23 cellular contexts compared by ENCODE assay signal in the genomic region with DNA sequence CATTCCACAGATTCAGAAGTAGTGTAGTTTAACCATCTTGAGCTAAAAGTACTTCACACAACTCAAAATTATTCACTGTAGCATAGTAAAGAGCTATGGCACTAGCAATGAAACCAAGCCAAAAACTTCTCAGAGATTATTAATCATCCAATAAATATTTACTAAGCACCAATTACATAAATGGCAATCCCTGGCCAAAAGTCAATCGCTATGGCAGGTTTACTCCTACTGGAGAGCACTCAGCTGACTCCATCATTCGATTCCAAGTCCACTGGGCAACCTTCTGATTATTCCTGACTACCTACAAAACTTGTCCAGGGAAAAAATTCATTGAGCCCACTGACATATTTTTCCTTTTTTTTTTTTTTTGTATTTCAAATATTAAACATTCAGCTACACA.
"Had no signal": no experiment of that assay in that cellular context is flagged by ENCODE, and none has a peak within 500 bp of the region (broad histone marks: within the 10 kb centered on the region; RNA-seq: fewer than 3 reads in every experiment).

No MANE protein-coding gene starts in this region.

- ATAC-seq: activated CD4-positive, CD25-positive, alpha-beta regulatory T cell treated with anti-CD3 and anti-CD28 coated beads, Interleukin-2, amount 50 U/mL, for 24 hours; activated CD8-positive, alpha-beta T cell treated with anti-CD3 and anti-CD28 coated beads for 36 hours; activated T-cell treated with anti-CD3 and anti-CD28 coated beads, Interleukin-2, amount 50 U/mL, for 72 hours; Panc1; Right ventricle myocardium inferior had no signal

- H3K9me2 ChIP-seq: SK-N-SH had no signal

- H3K4me3 Mint-ChIP-seq: activated CD8-positive, alpha-beta T cell treated with anti-CD3 and anti-CD28 coated beads for 36 hours; activated naive CD4-positive, alpha-beta T cell treated with anti-CD3 and anti-CD28 coated beads, Interleukin-2, amount 10 ng/mL, durations not matched to agents 7 days and 5 days; activated naive CD8-positive, alpha-beta T cell treated with anti-CD3 and anti-CD28 coated beads for 36 hours; activated T-cell treated with anti-CD3 and anti-CD28 coated beads, Interleukin-2, amount 50 U/mL, for 72 hours had no signal

- H3K9me3 Mint-ChIP-seq: activated CD8-positive, alpha-beta T cell treated with anti-CD3 and anti-CD28 coated beads for 36 hours; activated naive CD4-positive, alpha-beta T cell treated with anti-CD3 and anti-CD28 coated beads, Interleukin-2, amount 10 ng/mL, durations not matched to agents 7 days and 5 days; activated naive CD8-positive, alpha-beta T cell treated with anti-CD3 and anti-CD28 coated beads for 36 hours; activated T-cell treated with anti-CD3 and anti-CD28 coated beads, Interleukin-2, amount 50 U/mL, for 72 hours; activated T-helper 2 cell treated with anti-CD3 and anti-CD28 coated beads, Interferon-gamma antibody, Interleukin-2, Interleukin-4, amounts not matched to agents 10 μg/mL and 5 μg/mL and 100 μg/mL, durations not matched to agents 14 hours and 24 hours and 36 hours had no signal

- H3K27me3 Mint-ChIP-seq: activated CD8-positive, alpha-beta T cell treated with anti-CD3 and anti-CD28 coated beads for 36 hours; activated naive CD4-positive, alpha-beta T cell treated with anti-CD3 and anti-CD28 coated beads, Interleukin-2, amount 10 ng/mL, durations not matched to agents 7 days and 5 days; activated naive CD8-positive, alpha-beta T cell treated with anti-CD3 and anti-CD28 coated beads for 36 hours had no signal

- H3K27ac Mint-ChIP-seq: activated CD8-positive, alpha-beta T cell treated with anti-CD3 and anti-CD28 coated beads for 36 hours; activated naive CD4-positive, alpha-beta T cell treated with anti-CD3 and anti-CD28 coated beads, Interleukin-2, amount 10 ng/mL, durations not matched to agents 7 days and 5 days; activated naive CD8-positive, alpha-beta T cell treated with anti-CD3 and anti-CD28 coated beads for 36 hours; activated T-cell treated with anti-CD3 and anti-CD28 coated beads, Interleukin-2, amount 50 U/mL, for 72 hours; activated T-helper 2 cell treated with anti-CD3 and anti-CD28 coated beads, Interferon-gamma antibody, Interleukin-2, Interleukin-4, amounts not matched to agents 10 μg/mL and 5 μg/mL and 100 μg/mL, durations not matched to agents 14 hours and 24 hours and 36 hours had no signal

- H3K9me3 ChIP-seq: SJCRH30, SK-N-SH had no signal

- H3K4me3 ChIP-seq: SJCRH30 had no signal

- H3K9ac ChIP-seq: KMS-11, SK-N-SH had no signal

- H3K27ac ChIP-seq: KMS-11 had no signal

- DNase-seq: activated CD4-positive, alpha-beta T cell treated with anti-CD3 and anti-CD28 coated beads for 4 hours; activated CD8-positive, alpha-beta memory T cell treated with anti-CD3 and anti-CD28 coated beads, Interleukin-2, amount 50 U/mL, for 4 hours; activated CD8-positive, alpha-beta T cell treated with anti-CD3 and anti-CD28 coated beads for 36 hours; activated gamma-delta T cell treated with Interleukin-2 at 50 U/mL for 16 hours; activated naive CD4-positive, alpha-beta T cell treated with anti-CD3 and anti-CD28 coated beads, Interleukin-2, amount 10 ng/mL, durations not matched to agents 7 days and 5 days; activated naive CD8-positive, alpha-beta T cell treated with anti-CD3 and anti-CD28 coated beads for 36 hours; activated T-cell treated with anti-CD3 and anti-CD28 coated beads, Interleukin-2, amount 50 U/mL, for 72 hours; cerebellar nuclear complex; NCI-H1105 treated with DMSO at 0.1 percent for 48 hours; NCI-H1436 treated with DMSO at 0.1 percent for 48 hours; NCI-H187; NCI-H2081; NCI-H526; NCI-H82; RPMI8226; SK-N-SH; T-helper 1 cell had no signal

- H3K27me3 ChIP-seq: SJCRH30 had no signal

- H3K4me2 ChIP-seq: KMS-11, SK-N-SH had no signal
